Comparison of ENCODE assay signal across 8 cellular contexts in the genomic region with DNA sequence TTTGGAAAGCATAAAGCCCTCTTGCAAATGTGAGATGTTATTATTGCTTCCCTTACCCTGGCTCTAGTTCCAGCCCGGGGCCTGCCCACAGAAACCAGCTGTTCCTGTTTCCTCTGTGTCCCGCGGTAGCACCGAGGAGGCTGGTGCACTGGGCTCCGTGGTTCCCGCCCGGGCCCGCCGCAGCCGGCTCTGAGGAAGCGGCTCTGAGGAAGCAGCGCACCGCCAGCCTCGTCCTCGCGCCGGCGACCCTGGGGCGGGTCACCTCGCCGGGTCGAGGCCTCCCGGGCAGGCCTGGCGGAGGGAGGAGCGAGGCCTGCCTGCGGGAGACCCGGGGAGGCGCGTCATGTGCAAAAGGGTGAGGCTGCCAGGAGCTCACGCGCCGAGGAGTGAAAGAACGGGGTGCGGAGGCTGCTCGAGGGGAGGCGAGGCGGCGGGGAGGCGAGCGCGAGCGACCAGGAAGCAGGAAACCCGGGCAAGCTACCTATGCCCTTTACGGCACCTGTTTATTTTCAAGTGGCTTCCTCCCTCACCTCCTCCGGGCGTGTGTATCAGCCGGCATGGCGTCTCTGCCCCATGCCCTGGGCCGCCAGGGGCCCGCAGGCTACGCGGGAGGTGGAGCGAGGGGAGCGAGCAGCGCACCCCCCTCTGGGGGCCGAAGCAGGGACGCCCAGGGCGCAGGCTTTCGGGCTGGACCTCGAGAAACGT.
DNase-seq lines count a peak whose midpoint lies in the region; ATAC-seq, FAIRE-seq and TF ChIP-seq lines count a peak whose summit lies in the region.

No MANE protein-coding gene starts in this region.

- H3K9me3 ChIP-seq in gastrocnemius medialis = no peaks in the 10 kb centered on the region

- H3K36me3 ChIP-seq in gastrocnemius medialis = no peaks in the 10 kb centered on the region

- H3K27me3 ChIP-seq in gastrocnemius medialis = no peaks in the 10 kb centered on the region

- no peak for TF ChIP-seq POLR2A in gastrocnemius medialis (IDR thresholded peaks at IDR 0.05)

- no peak overlapping the region for H3K27ac ChIP-seq in gastrocnemius medialis

- DNase-seq in C1 segment of cervical spinal cord (lab: John Stamatoyannopoulos, UW) = peak in 10 of 14 donors; percentile 1 to 68 (median 48)
- DNase-seq in GM19239 (ENCODE audit: insufficient read length, low spot score) = peak; percentile 43
- DNase-seq in T-helper 1 cell = peak; percentile 12 to 63 (median 20)
- DNase-seq in astrocyte of the cerebellum (ENCODE audit: low read depth) = no peak
- peak; percentile 7 for DNase-seq in iPS DF 19.7 (ENCODE audit: low read depth, low spot score)
- peak; percentile 10 to 16 for DNase-seq in gastrocnemius medialis
- no peak for DNase-seq in cortex of kidney (lab: John Stamatoyannopoulos, UW)

- peak overlapping the region; percentile 49 for H3K4me3 ChIP-seq in astrocyte of the cerebellum (ENCODE audit: low read depth, low read length)
- H3K4me3 ChIP-seq in gastrocnemius medialis = peak overlapping the region; percentile 48 to 67 (median 60)

- FAIRE-seq in GM19239 (lab: Jason Lieb, UNC) = peak; percentile 91

- intact Hi-C loops in gastrocnemius medialis (cut with DNase I; ENCODE audit: low total_unique reads) = no loop called here

- peaks cover 0 to 12% of the 10 kb centered on the region in 2 donors for H3K4me1 ChIP-seq in gastrocnemius medialis

- in situ Hi-C loops in astrocyte of the cerebellum (cut with HindIII; ENCODE audit: low sequenced_read_pairs) (no loop called here), gastrocnemius medialis (cut with MboI; ENCODE audit: low sequenced_read_pairs in 4 of 4) (no loop called here)

- TF ChIP-seq CTCF in astrocyte of the cerebellum (IDR thresholded peaks at IDR 0.05; ENCODE audit: low read depth, low read length, missing control alignments) (peak; percentile 13), gastrocnemius medialis (IDR thresholded peaks at IDR 0.05 in 4 of 5, conservative IDR thresholded peaks at IDR 0.05 in 1 of 5) (no peak)

- peak; percentile 74 for ATAC-seq in HG03460 (IDR thresholded peaks at IDR 0.05; ENCODE audit: unreplicated experiment)
- peak; percentile 26 to 55 for ATAC-seq in gastrocnemius medialis

Comparison
In these comparisons a context has a peak if more than half of its experiments do, and no peak if none do; other contexts are left out.
1. DNase-seq: peak in C1 segment of cervical spinal cord (10 of 14), GM19239 (single experiment), T-helper 1 cell (5 of 5), iPS DF 19.7 (single experiment) and gastrocnemius medialis (2 of 2); none in astrocyte of the cerebellum (single experiment) and cortex of kidney (single experiment).